ENCODE assay signal across 1 cellular context in the genomic region with DNA sequence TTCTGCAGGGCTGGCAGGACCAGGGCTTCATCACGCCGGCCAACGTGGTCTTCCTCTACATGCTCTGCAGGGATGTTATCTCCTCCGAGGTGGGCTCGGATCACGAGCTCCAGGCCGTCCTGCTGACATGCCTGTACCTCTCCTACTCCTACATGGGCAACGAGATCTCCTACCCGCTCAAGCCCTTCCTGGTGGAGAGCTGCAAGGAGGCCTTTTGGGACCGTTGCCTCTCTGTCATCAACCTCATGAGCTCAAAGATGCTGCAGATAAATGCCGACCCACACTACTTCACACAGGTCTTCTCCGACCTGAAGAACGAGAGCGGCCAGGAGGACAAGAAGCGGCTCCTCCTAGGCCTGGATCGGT.
TF ChIP-seq lines count a peak whose summit lies in the region.

No MANE protein-coding gene starts in this region.

TF ChIP-seq in HCT116, 20 proteins besides CTCF, POLR2A, EP300 and RAD21 (continued from another document):
- TF ChIP-seq MAX (IDR thresholded peaks at IDR 0.05) (no peak), EGR1 (IDR thresholded peaks at IDR 0.05; ENCODE audit: low read depth) (no peak)
